12 cellular contexts compared by ENCODE assay signal in the genomic region with DNA sequence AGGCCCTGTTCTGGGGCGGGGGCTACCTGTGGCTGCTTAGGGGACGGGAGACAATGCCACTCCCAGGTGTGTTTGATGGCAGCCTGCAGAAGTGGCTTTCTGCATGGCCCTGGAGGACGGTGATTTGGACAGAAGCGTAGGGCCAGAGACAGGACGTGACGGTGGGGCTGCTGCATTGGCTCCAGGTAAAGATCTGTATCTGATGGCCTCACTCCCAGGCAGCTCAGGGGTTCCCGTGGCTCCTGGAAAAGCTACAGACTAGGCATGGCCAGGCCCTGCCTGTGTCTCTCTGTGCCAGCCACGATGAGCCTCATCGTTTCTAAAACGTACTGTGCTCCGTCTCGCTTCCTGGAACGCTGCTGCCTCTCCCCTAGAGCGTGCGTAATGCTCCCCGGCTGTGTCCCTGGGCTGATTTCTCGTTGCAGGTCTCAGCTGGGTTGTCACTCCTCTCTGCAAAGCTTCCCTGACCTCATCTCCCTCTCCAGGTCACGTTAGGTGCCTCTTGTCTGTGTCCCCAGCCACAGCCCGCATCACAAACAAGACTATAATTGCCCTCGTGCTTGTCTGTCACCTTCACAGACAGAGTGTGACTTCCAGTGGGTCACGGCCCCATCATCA. TPM values are rescaled to one million over a fixed set of nuclear protein-coding genes. Genes with fewer than 3 reads are reported as not detected.
A peak's percentile ranks its signal among the peaks of the same experiment; 100 is the strongest.
DNase-seq lines count a peak whose midpoint lies in the region; ATAC-seq lines count a peak whose summit lies in the region.
"Had no signal": no experiment of that assay in that cellular context is flagged by ENCODE, and none has a peak within 500 bp of the region (broad histone marks: within the 10 kb centered on the region; RNA-seq: fewer than 3 reads in every experiment).

No MANE protein-coding gene starts in this region.

- H4K91ac ChIP-seq in mesenchymal stem cell (ENCODE audit: low read length), result peak overlapping the region; percentile 25

- no peak overlapping the region for H3K4me2 ChIP-seq in mesenchymal stem cell (ENCODE audit: low read length, poor library complexity, severe bottlenecking)

- H3K23ac ChIP-seq in mesenchymal stem cell (ENCODE audit: low read length in 2 of 2), result no peak overlapping the region

- H2BK120ac ChIP-seq in mesenchymal stem cell (ENCODE audit: low read depth, low read length), result no peak overlapping the region

- peaks cover 14% of the 10 kb centered on the region for H3K4me1 ChIP-seq in mesenchymal stem cell (ENCODE audit: control insufficient read depth, insufficient read depth, low read depth, low read length)
- H3K4me1 ChIP-seq in skeletal muscle tissue (ENCODE audit: control insufficient read depth in 3 of 3, insufficient read depth in 3 of 3, low read length in 3 of 3), result peaks cover 48 to 59% (median 54%) of the 10 kb centered on the region in 3 donors

- no peak overlapping the region for H2BK15ac ChIP-seq in mesenchymal stem cell (ENCODE audit: low read depth, poor library complexity, severe bottlenecking)

- no peak overlapping the region for H2AK5ac ChIP-seq in mesenchymal stem cell (ENCODE audit: low read length, severe bottlenecking)

- H4K8ac ChIP-seq in mesenchymal stem cell (ENCODE audit: low read length), result peak overlapping the region; percentile 3

- no peaks in the 10 kb centered on the region for H3K9me3 ChIP-seq in mesenchymal stem cell (ENCODE audit: control insufficient read depth, low read length)
- H3K9me3 ChIP-seq in skeletal muscle tissue (ENCODE audit: control insufficient read depth in 3 of 3, low read length in 3 of 3), result no peaks in the 10 kb centered on the region

- H3K14ac ChIP-seq in mesenchymal stem cell (ENCODE audit: low read length in 2 of 2), result peak overlapping the region in 1 of 2 experiments; percentile 22

- H3K27me3 ChIP-seq in mesenchymal stem cell (ENCODE audit: control insufficient read depth in 1 of 2, insufficient read depth in 1 of 2, low read length in 2 of 2) (no peaks in the 10 kb centered on the region), skeletal muscle tissue (ENCODE audit: control insufficient read depth in 3 of 3, insufficient read depth in 3 of 3, low read length in 3 of 3) (no peaks in the 10 kb centered on the region)

- ATAC-seq in HG03342 (IDR thresholded peaks at IDR 0.05; ENCODE audit: unreplicated experiment), result no peak
- no peak for ATAC-seq in GM21723 (IDR thresholded peaks at IDR 0.05; ENCODE audit: unreplicated experiment)
- no peak for ATAC-seq in HG02678 (IDR thresholded peaks at IDR 0.05; ENCODE audit: unreplicated experiment)
- ATAC-seq: stimulated activated naive B cell treated with anti-CD40 and anti-IgM and Interleukin-4, amounts not matched to agents 10 μg/mL and 1 μg/mL and 100 μg/mL, for 72 hours had no signal

- no peak overlapping the region for H2AFZ ChIP-seq in mesenchymal stem cell (ENCODE audit: low read depth, low read length)

- H3K18ac ChIP-seq in mesenchymal stem cell (ENCODE audit: low read depth in 1 of 2, low read length in 2 of 2), result peak overlapping the region in 1 of 2 experiments; percentile 0

- no peak overlapping the region for H3K4ac ChIP-seq in mesenchymal stem cell (ENCODE audit: low read depth in 1 of 2, low read length in 2 of 2)

- H3K27ac ChIP-seq in cingulate gyrus (ENCODE audit: low read depth, low read length), result peak overlapping the region; percentile 84
- no peak overlapping the region for H3K27ac ChIP-seq in mesenchymal stem cell (ENCODE audit: low read length, poor library complexity, severe bottlenecking)
- peak overlapping the region; percentile 89 for H3K27ac ChIP-seq in skeletal muscle tissue (ENCODE audit: low read depth, low read length)

- H3K79me1 ChIP-seq in mesenchymal stem cell (replicated peaks; ENCODE audit: low read length, poor library complexity, severe bottlenecking), result peaks cover 33% of the 10 kb centered on the region

- peaks cover 0 to 20% of the 10 kb centered on the region in 2 experiments for H3K36me3 ChIP-seq in mesenchymal stem cell (ENCODE audit: control insufficient read depth in 1 of 2, insufficient read depth in 2 of 2, low read depth in 1 of 2, low read length in 2 of 2)
- no peaks in the 10 kb centered on the region for H3K36me3 ChIP-seq in skeletal muscle tissue (ENCODE audit: control insufficient read depth in 3 of 3, insufficient read depth in 3 of 3, low read length in 3 of 3)

- H3K4me3 ChIP-seq in mesenchymal stem cell (ENCODE audit: insufficient read depth in 1 of 2, low read depth in 1 of 2, low read length in 2 of 2), result no peak overlapping the region
- peak overlapping the region in 2 of 3 donors; percentile 32 to 52 for H3K4me3 ChIP-seq in skeletal muscle tissue (ENCODE audit: low read length in 3 of 3)

- H2BK12ac ChIP-seq in mesenchymal stem cell (ENCODE audit: low read length in 2 of 2), result no peak overlapping the region

- 79% methylated on average over 21 of the region's 21 CpGs for WGBS in mesenchymal stem cell

- H3K9ac ChIP-seq in mesenchymal stem cell (ENCODE audit: low read length) (no peak overlapping the region), skeletal muscle tissue (ENCODE audit: low read depth in 1 of 3, low read length in 3 of 3) (peak overlapping the region; percentile 44 to 87 (median 69))

- H2BK5ac ChIP-seq in mesenchymal stem cell (ENCODE audit: low read depth, low read length, poor library complexity, severe bottlenecking), result no peak overlapping the region

- DNase-seq in NCI-H2227 (lab: John Stamatoyannopoulos, UW; ENCODE audit: unreplicated experiment) (peak; percentile 45), mesenchymal stem cell (no peak), NCI-H146 (lab: John Stamatoyannopoulos, UW) (no peak)
- DNase-seq: COR-L47; foreskin melanocyte; NCI-H1105; stimulated activated naive B cell treated with anti-CD40 and anti-IgM and Interleukin-4, amounts not matched to agents 10 μg/mL and 1 μg/mL and 100 μg/mL, for 72 hours had no signal

RNA-seq across cellular contexts. Expression of gene GTF2IRD1, which starts 12.6 kb away (rescaled TPM):
- polyA plus RNA-seq in mesenchymal stem cell (2013, experiment 1 of 2), result 25.5 TPM
- polyA plus RNA-seq in mesenchymal stem cell (2013, experiment 2 of 2), result 28.4 TPM
- total RNA-seq in skeletal muscle tissue, result 16.2 TPM

Comparison
In these comparisons a context has a peak if more than half of its experiments do, and no peak if none do; other contexts are left out.
1. H3K4me3 ChIP-seq: peak in skeletal muscle tissue (2 of 3); none in mesenchymal stem cell (0 of 2).